Comparison of ENCODE assay signal across 10 cellular contexts in genomic region chr21:45478816-45479669, GRCh38.
A peak's percentile ranks its signal among the peaks of the same experiment; 100 is the strongest.
DNase-seq lines count a peak whose midpoint lies in the region; ATAC-seq, FAIRE-seq and TF ChIP-seq lines count a peak whose summit lies in the region.
"Had no signal": no experiment of that assay in that cellular context is flagged by ENCODE, and none has a peak within 500 bp of the region (broad histone marks: within the 10 kb centered on the region; RNA-seq: fewer than 3 reads in every experiment).

No MANE protein-coding gene starts in this region.

- H2BK5ac ChIP-seq in IMR-90 (ENCODE audit: low read depth, low read length, poor library complexity, severe bottlenecking): no peak overlapping the region
- H2BK5ac ChIP-seq in mesendoderm (ENCODE audit: low read length): no peak overlapping the region

- CTCF ChIA-PET in IMR-90 (lab: Yijun Ruan, JAX): interaction anchor here (0.6 kb wide), 1 partner anchor 178 kb away, joined by 3 read pairs; no protein-coding TSS in a partner anchor

- no peaks in the 10 kb centered on the region for H3K36me3 ChIP-seq in CD4-positive, CD25-positive, alpha-beta regulatory T cell (ENCODE audit: control insufficient read depth, insufficient read depth, low read length)
- H3K36me3 ChIP-seq in IMR-90 (ENCODE audit: control insufficient read depth, insufficient read depth, low read length) (peaks cover 90% of the 10 kb centered on the region), astrocyte (ENCODE audit: insufficient read depth, low read length) (peaks cover 4% of the 10 kb centered on the region), muscle layer of duodenum (ENCODE audit: control insufficient read depth in 1 of 2, insufficient read depth in 2 of 2, low read length in 2 of 2) (peaks cover 13 to 37% of the 10 kb centered on the region in 2 donors), mesendoderm (ENCODE audit: control insufficient read depth, insufficient read depth, low read length) (peaks cover 6% of the 10 kb centered on the region)

- H2BK20ac ChIP-seq in IMR-90 (ENCODE audit: low read depth, low read length): no peak overlapping the region

- H3K4me1 ChIP-seq in CD4-positive, CD25-positive, alpha-beta regulatory T cell (ENCODE audit: control insufficient read depth, insufficient read depth, low read length, poor library complexity, severe bottlenecking): peaks cover 26% of the 10 kb centered on the region
- H3K4me1 ChIP-seq in IMR-90 (ENCODE audit: control insufficient read depth, insufficient read depth, low read length) (peaks cover 5% of the 10 kb centered on the region), astrocyte (ENCODE audit: insufficient read depth, low read length) (peaks cover 5% of the 10 kb centered on the region), muscle layer of duodenum (ENCODE audit: control insufficient read depth in 1 of 2, insufficient read depth in 2 of 2, low read length in 2 of 2) (peaks cover 0 to 6% of the 10 kb centered on the region in 2 donors), mesendoderm (ENCODE audit: control insufficient read depth, low read depth, low read length) (no peaks in the 10 kb centered on the region)

- H3K9me1 ChIP-seq in IMR-90 (ENCODE audit: insufficient read depth, low read length): peaks cover 16% of the 10 kb centered on the region

- no peak overlapping the region for H4K5ac ChIP-seq in IMR-90 (ENCODE audit: low read depth, low read length)
- H4K5ac ChIP-seq in mesendoderm (ENCODE audit: low read length): no peak overlapping the region

- TF ChIP-seq CTCF in IMR-90 (conservative IDR thresholded peaks at IDR 0.05; ENCODE audit: low read depth, low read length) (no peak), astrocyte (IDR thresholded peaks at IDR 0.05; ENCODE audit: insufficient read depth, low read depth, low read length) (no peak)

- peaks cover 0 to 2% (median 0%) of the 10 kb centered on the region in 7 donors for H3K9me3 Mint-ChIP-seq in CD4-positive, CD25-positive, alpha-beta regulatory T cell
- no peaks in the 10 kb centered on the region for H3K9me3 Mint-ChIP-seq in astrocyte (ENCODE audit: unreplicated experiment)

- H4K91ac ChIP-seq in IMR-90 (ENCODE audit: insufficient read depth, low read depth, low read length): no peak overlapping the region

- H3K4me1 Mint-ChIP-seq in CD4-positive, CD25-positive, alpha-beta regulatory T cell: peaks cover 5 to 60% (median 20%) of the 10 kb centered on the region in 4 donors
- H3K4me1 Mint-ChIP-seq in astrocyte (ENCODE audit: low read depth, unreplicated experiment): peaks cover 10% of the 10 kb centered on the region

- no TSS peak for BruUV-seq in IMR-90 (replicated peaks; lab: Mats Ljungman, UMichigan)

- no peaks in the 10 kb centered on the region for H3K9me3 ChIP-seq in CD4-positive, CD25-positive, alpha-beta regulatory T cell (ENCODE audit: control insufficient read depth in 2 of 2, low read length in 2 of 2)
- H3K9me3 ChIP-seq in IMR-90 (ENCODE audit: control insufficient read depth, insufficient read depth, low read length) (no peaks in the 10 kb centered on the region), astrocyte (ENCODE audit: insufficient read depth, low read depth, low read length) (peaks cover 4% of the 10 kb centered on the region), muscle layer of duodenum (ENCODE audit: control insufficient read depth in 1 of 2, low read length in 2 of 2) (no peaks in the 10 kb centered on the region)

- H3K14ac ChIP-seq in IMR-90 (replicated peaks; ENCODE audit: low read depth, low read length): no peak overlapping the region

- no peak overlapping the region for H3K18ac ChIP-seq in IMR-90 (ENCODE audit: low read depth, low read length)
- no peak overlapping the region for H3K18ac ChIP-seq in mesendoderm (ENCODE audit: low read length)

- H3K4me2 ChIP-seq in IMR-90 (ENCODE audit: low read depth, low read length) (no peak overlapping the region), astrocyte (ENCODE audit: low read length) (no peak overlapping the region), mesendoderm (ENCODE audit: low read length) (no peak overlapping the region)

- in situ Hi-C loops in IMR-90 (cut with MboI; ENCODE audit: low sequenced_read_pairs): no loop called here

- no peaks in the 10 kb centered on the region for H3K27me3 ChIP-seq in CD4-positive, CD25-positive, alpha-beta regulatory T cell (ENCODE audit: control insufficient read depth, insufficient read depth, low read length)
- H3K27me3 ChIP-seq in IMR-90 (ENCODE audit: control insufficient read depth, insufficient read depth, low read length) (no peaks in the 10 kb centered on the region), astrocyte (ENCODE audit: insufficient read depth, low read length) (no peaks in the 10 kb centered on the region), muscle layer of duodenum (ENCODE audit: low read depth, low read length) (no peaks in the 10 kb centered on the region), mesendoderm (ENCODE audit: insufficient read depth, low read length, poor library complexity) (no peaks in the 10 kb centered on the region)

- H2AK5ac ChIP-seq in IMR-90 (ENCODE audit: low read depth, low read length) (peak overlapping the region; percentile 13; the same call in 1 of the 2 replicates), mesendoderm (ENCODE audit: low read length) (no peak overlapping the region)

- no peak for TF ChIP-seq RAD21 in IMR-90 (IDR thresholded peaks at IDR 0.05; ENCODE audit: low read length)

- H3K79me1 ChIP-seq in IMR-90 (ENCODE audit: low read depth in 1 of 2, low read length in 2 of 2) (peaks cover 11 to 30% of the 10 kb centered on the region in 2 experiments; a peak in 3 of 4 replicates), mesendoderm (ENCODE audit: low read length) (peaks cover 4% of the 10 kb centered on the region)

- no peak overlapping the region for H3K4ac ChIP-seq in IMR-90 (ENCODE audit: low read depth, low read length)
- H3K4ac ChIP-seq in mesendoderm (ENCODE audit: low read depth, low read length): no peak overlapping the region

- H2BK120ac ChIP-seq in IMR-90 (ENCODE audit: low read depth, low read length) (no peak overlapping the region), mesendoderm (ENCODE audit: low read depth, low read length) (no peak overlapping the region)

- H4K20me1 ChIP-seq in IMR-90 (ENCODE audit: insufficient read depth, low read length) (peaks cover 17% of the 10 kb centered on the region), astrocyte (ENCODE audit: insufficient read depth, low read length) (peaks cover 17% of the 10 kb centered on the region)

- ATAC-seq in CD4-positive, CD25-positive, alpha-beta regulatory T cell (ENCODE audit: low read depth in 2 of 2): no peak
- ATAC-seq in IMR-90 (ENCODE audit: low read depth) (no peak), HG03565 (IDR thresholded peaks at IDR 0.05; ENCODE audit: unreplicated experiment) (no peak)

- peak overlapping the region; percentile 90 for H3K4me3 ChIP-seq in CD4-positive, CD25-positive, alpha-beta regulatory T cell (ENCODE audit: low read depth, low read length)
- H3K4me3 ChIP-seq in IMR-90 (ENCODE audit: insufficient read depth, low read depth, low read length) (no peak overlapping the region), astrocyte (ENCODE audit: insufficient read depth, low read depth, low read length) (no peak overlapping the region), muscle layer of duodenum (ENCODE audit: low read depth in 1 of 2, low read length in 2 of 2) (no peak overlapping the region), mesendoderm (ENCODE audit: low read length) (no peak overlapping the region)

- peak overlapping the region; percentile 93 to 99 (median 94) for H3K27ac Mint-ChIP-seq in CD4-positive, CD25-positive, alpha-beta regulatory T cell
- no peak overlapping the region for H3K27ac Mint-ChIP-seq in astrocyte (ENCODE audit: unreplicated experiment)

- no peak overlapping the region for H3K23ac ChIP-seq in IMR-90 (ENCODE audit: low read depth, low read length)
- H3K23ac ChIP-seq in mesendoderm (ENCODE audit: low read length): no peak overlapping the region

- H2BK15ac ChIP-seq in IMR-90 (ENCODE audit: low read depth, low read length) (no peak overlapping the region), mesendoderm (replicated peaks; ENCODE audit: low read depth) (no peak overlapping the region)

- no peak for TF ChIP-seq POLR2A in IMR-90 (IDR thresholded peaks at IDR 0.05; ENCODE audit: low read depth, low read length)

- H3K27me3 Mint-ChIP-seq in CD4-positive, CD25-positive, alpha-beta regulatory T cell: no peaks in the 10 kb centered on the region
- no peaks in the 10 kb centered on the region for H3K27me3 Mint-ChIP-seq in astrocyte (ENCODE audit: low read depth, unreplicated experiment)

- H2AK9ac ChIP-seq in IMR-90 (replicated peaks; ENCODE audit: low read depth, low read length, poor library complexity): peak overlapping the region; percentile 50

- H3K56ac ChIP-seq in IMR-90 (ENCODE audit: extremely low read depth, insufficient read depth, low read length): no peak overlapping the region
- H3K56ac ChIP-seq in mesendoderm (ENCODE audit: low read length): no peak overlapping the region

- no peak for DNase-seq in CD4-positive, CD25-positive, alpha-beta regulatory T cell
- DNase-seq in IMR-90: no peak
- DNase-seq in astrocyte (ENCODE audit: low read depth): no peak
- no peak for DNase-seq in mesendoderm
- no peak for DNase-seq in hepatic stellate cell (ENCODE audit: low spot score)
- no peak for DNase-seq in NCI-H2029 treated with DMSO at 0.1 percent for 48 hours (lab: John Stamatoyannopoulos, UW)
- DNase-seq: Calu3, NCI-H510A had no signal

- H4K8ac ChIP-seq in IMR-90 (ENCODE audit: low read depth in 2 of 2, low read length in 2 of 2) (no peak overlapping the region), mesendoderm (ENCODE audit: low read depth, low read length) (no peak overlapping the region)

- H3K9ac ChIP-seq in IMR-90 (ENCODE audit: low read depth, low read length) (no peak overlapping the region), astrocyte (ENCODE audit: low read length) (no peak overlapping the region), mesendoderm (ENCODE audit: low read length) (no peak overlapping the region)

- H3K4me3 Mint-ChIP-seq in CD4-positive, CD25-positive, alpha-beta regulatory T cell: peak overlapping the region; percentile 82 to 97 (median 90)
- H3K4me3 Mint-ChIP-seq in astrocyte (ENCODE audit: unreplicated experiment): no peak overlapping the region

- peak; percentile 23 for FAIRE-seq in astrocyte (lab: Jason Lieb, UNC)

- POLR2A ChIA-PET in IMR-90 (lab: Charles Lee; ENCODE audit: unreplicated experiment): no interaction called here

- 92% methylated on average over 16 of the region's 31 CpGs; no CpG with 5 or more reads in 1 of the 2 experiments for WGBS in IMR-90 (ENCODE audit: extremely low coverage in 2 of 2, insufficient read length in 1 of 2), 2 experiments
- no CpG with 5 or more reads among the region's 31 CpGs for WGBS in mesendoderm (ENCODE audit: extremely low coverage, insufficient coverage, low lambda C conversion rate)

- H3K27ac ChIP-seq in CD4-positive, CD25-positive, alpha-beta regulatory T cell (ENCODE audit: insufficient read depth, low read length, poor library complexity, severe bottlenecking): peak overlapping the region; percentile 82
- no peak overlapping the region for H3K27ac ChIP-seq in IMR-90 (ENCODE audit: insufficient read depth, low read length)
- no peak overlapping the region for H3K27ac ChIP-seq in astrocyte (ENCODE audit: low read depth, low read length)
- peak overlapping the region; percentile 23 for H3K27ac ChIP-seq in muscle layer of duodenum (ENCODE audit: low read length)
- no peak overlapping the region for H3K27ac ChIP-seq in mesendoderm (ENCODE audit: low read depth, low read length)

- H2AFZ ChIP-seq in IMR-90 (replicated peaks; ENCODE audit: low read length, poor library complexity): no peak overlapping the region
- H2AFZ ChIP-seq in astrocyte (ENCODE audit: low read depth, low read length): no peak overlapping the region

- dilution Hi-C loops in IMR-90 (cut with HindIII; ENCODE audit: low sequenced_read_pairs, unreplicated experiment): no loop called here

- H3K79me2 ChIP-seq in astrocyte (ENCODE audit: insufficient read depth, low read length) (peaks cover 3% of the 10 kb centered on the region), mesendoderm (ENCODE audit: control insufficient read depth, insufficient read depth, low read length) (no peaks in the 10 kb centered on the region)

- no peaks in the 10 kb centered on the region for H3K36me3 Mint-ChIP-seq in CD4-positive, CD25-positive, alpha-beta regulatory T cell
- H3K36me3 Mint-ChIP-seq in astrocyte (ENCODE audit: low read depth, unreplicated experiment): peaks cover 8% of the 10 kb centered on the region

- intact Hi-C loops in IMR-90 (cut with micrococcal nuclease): loop anchor here (5.0 kb wide), 2 partner anchors 343 to 443 kb away; no protein-coding TSS in a partner anchor

Comparison
In these comparisons a context has a peak if more than half of its experiments do, and no peak if none do; other contexts are left out.
1. H3K27ac ChIP-seq: peak in CD4-positive, CD25-positive, alpha-beta regulatory T cell (single experiment) and muscle layer of duodenum (single experiment); none in IMR-90 (single experiment), astrocyte (single experiment) and mesendoderm (single experiment).